Comparison of ENCODE assay signal across 9 cellular contexts in the genomic region with DNA sequence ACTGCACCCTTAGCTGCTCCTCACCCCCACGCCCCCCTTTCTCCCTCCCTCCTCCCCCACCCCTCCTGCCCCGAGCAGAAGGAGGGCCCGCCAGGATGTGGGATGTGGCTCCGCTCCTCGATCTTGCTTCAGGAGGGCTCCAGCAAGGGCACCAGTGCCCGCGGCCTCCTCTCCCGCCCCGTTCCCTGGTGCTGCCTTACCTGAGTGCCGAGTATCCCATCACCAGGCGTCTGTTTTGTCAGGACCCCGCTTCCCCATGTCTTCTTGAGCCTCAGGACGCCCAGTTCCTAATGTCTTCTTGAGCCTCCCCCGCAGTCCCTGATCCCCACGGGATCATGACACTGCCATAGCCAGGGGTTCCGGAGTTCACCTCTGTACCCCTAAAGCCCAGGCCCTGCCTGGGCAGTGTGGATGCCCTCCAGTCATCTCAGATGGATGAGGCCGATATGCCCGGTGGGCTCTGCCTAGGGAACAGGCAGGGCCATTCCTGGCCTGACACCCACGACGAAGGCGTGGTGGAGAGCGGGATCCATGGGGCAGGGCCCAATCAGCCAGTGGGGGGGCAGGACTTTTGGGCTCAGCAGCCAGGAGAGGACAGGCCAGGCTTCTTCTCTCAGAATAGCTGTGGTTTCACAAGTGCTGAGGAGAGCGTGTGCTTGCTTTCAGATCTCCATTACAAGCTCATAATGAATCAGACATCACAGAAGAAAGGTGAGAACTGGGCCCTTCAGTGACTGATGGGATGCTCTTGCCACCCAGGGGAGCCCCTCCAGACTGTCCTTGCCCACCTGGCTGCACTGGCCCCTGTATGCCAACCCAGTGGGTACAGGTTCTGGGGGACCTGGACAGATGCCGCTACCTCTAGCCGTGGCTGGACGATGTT. TPM values are rescaled to one million over a fixed set of nuclear protein-coding genes. Genes with fewer than 3 reads are reported as not detected.
DNase-seq lines count a peak whose midpoint lies in the region; ATAC-seq and TF ChIP-seq lines count a peak whose summit lies in the region.
"Not testable (repeated sequence)": the region's sequence is repeated elsewhere in the genome, so short reads cannot be mapped to it uniquely, and the experiment has no call there.
"Had no signal": no experiment of that assay in that cellular context is flagged by ENCODE, and none has a peak within 500 bp of the region (broad histone marks: within the 10 kb centered on the region; RNA-seq: fewer than 3 reads in every experiment).

No MANE protein-coding gene starts in this region.

- H3K27ac ChIP-seq in KMS-11 = peak overlapping the region; percentile 42

- H3K79me2 ChIP-seq in KMS-11 (ENCODE audit: insufficient read depth, low read depth) = not testable (repeated sequence)

- peaks cover 16% of the 10 kb centered on the region for H3K4me1 ChIP-seq in KMS-11 (ENCODE audit: low read depth, poor library complexity, severe bottlenecking)

- not testable (repeated sequence) for H3K27me3 Mint-ChIP-seq in activated T-cell treated with anti-CD3 and anti-CD28 coated beads, Interleukin-2, amount 50 U/mL, for 24 hours; natural killer cell (ENCODE audit: low read depth in 2 of 2); type B pancreatic cell

- H3K27ac Mint-ChIP-seq in activated T-cell treated with anti-CD3 and anti-CD28 coated beads, Interleukin-2, amount 50 U/mL, for 24 hours = peak overlapping the region; percentile 10
- H3K27ac Mint-ChIP-seq in natural killer cell = peak overlapping the region; percentile 62 to 91
- not testable (repeated sequence) for H3K27ac Mint-ChIP-seq in type B pancreatic cell

- not testable (repeated sequence) for H4K20me1 ChIP-seq in KMS-11 (ENCODE audit: insufficient read depth)

- ATAC-seq in GM18498 (IDR thresholded peaks at IDR 0.05; ENCODE audit: unreplicated experiment) = peak; percentile 71
- peak; percentile 58 for ATAC-seq in GM21367 (IDR thresholded peaks at IDR 0.05; ENCODE audit: unreplicated experiment)
- peak; percentile 41 for ATAC-seq in HG02943 (IDR thresholded peaks at IDR 0.05; ENCODE audit: low read depth, unreplicated experiment)
- ATAC-seq in natural killer cell = peak; percentile 60 to 70 (median 66)

- peak overlapping the region; percentile 98 for H3K4me2 ChIP-seq in KMS-11

- intact Hi-C loops in natural killer cell (cut with micrococcal nuclease) = not testable (repeated sequence)

- H3K4me1 Mint-ChIP-seq in activated T-cell treated with anti-CD3 and anti-CD28 coated beads, Interleukin-2, amount 50 U/mL, for 24 hours (ENCODE audit: low read depth) = peaks cover 21% of the 10 kb centered on the region
- H3K4me1 Mint-ChIP-seq in natural killer cell = peaks cover 7 to 18% of the 10 kb centered on the region in 2 donors
- H3K4me1 Mint-ChIP-seq in type B pancreatic cell (ENCODE audit: unreplicated experiment) = not testable (repeated sequence)

- H3K36me3 ChIP-seq in KMS-11 (ENCODE audit: insufficient read depth) = not testable (repeated sequence)

- H3K4me3 ChIP-seq in KMS-11 (IDR thresholded peaks at IDR 0.05; ENCODE audit: insufficient read depth, low read depth, low read length) = peak overlapping the region; percentile 55
- H3K4me3 ChIP-seq in fibroblast of mammary gland (ENCODE audit: control insufficient read depth, low read depth, low read length) = not testable (repeated sequence)

- DNase-seq in activated T-cell treated with anti-CD3 and anti-CD28 coated beads, Interleukin-2, amount 50 U/mL, for 24 hours = not testable (repeated sequence)
- peak; percentile 0 for DNase-seq in fibroblast of mammary gland (ENCODE audit: low read depth)
- DNase-seq in natural killer cell = peak; percentile 29
- DNase-seq in type B pancreatic cell (ENCODE audit: extremely low spot score, unreplicated experiment) = peak; percentile 59

- H3K9ac ChIP-seq in KMS-11 = peak overlapping the region; percentile 51

- peak overlapping the region; percentile 59 for H3K4me3 Mint-ChIP-seq in activated T-cell treated with anti-CD3 and anti-CD28 coated beads, Interleukin-2, amount 50 U/mL, for 24 hours
- peak overlapping the region; percentile 66 for H3K4me3 Mint-ChIP-seq in natural killer cell
- peak overlapping the region; percentile 77 for H3K4me3 Mint-ChIP-seq in type B pancreatic cell

- not testable (repeated sequence) for H3K9me3 Mint-ChIP-seq in activated T-cell treated with anti-CD3 and anti-CD28 coated beads, Interleukin-2, amount 50 U/mL, for 24 hours; natural killer cell; type B pancreatic cell

- H3K36me3 Mint-ChIP-seq in activated T-cell treated with anti-CD3 and anti-CD28 coated beads, Interleukin-2, amount 50 U/mL, for 24 hours (ENCODE audit: low read depth); natural killer cell; type B pancreatic cell: not testable (repeated sequence)

- H3K27me3 ChIP-seq in KMS-11 (ENCODE audit: insufficient read depth, low read depth) = not testable (repeated sequence)

- H2AFZ ChIP-seq in KMS-11 (ENCODE audit: low read depth) = peak overlapping the region; percentile 76

- TF ChIP-seq CTCF in KMS-11 (conservative IDR thresholded peaks at IDR 0.05; ENCODE audit: low read depth, low read length); fibroblast of mammary gland (conservative IDR thresholded peaks at IDR 0.05; ENCODE audit: control insufficient read depth, insufficient read depth, low read depth, low read length); natural killer cell (IDR thresholded peaks at IDR 0.05); type B pancreatic cell (conservative IDR thresholded peaks at IDR 0.05): not testable (repeated sequence)

RNA-seq across cellular contexts. Expression of gene CCDC74A, which starts 1.5 kb away (rescaled TPM):
- total RNA-seq in natural killer cell = 1 to 10 TPM in 2 of 3 donors, under 1 TPM in 1; 0.95 to 1.5 (median 1.4) TPM
- 19.9 and 26.0 TPM in 2 replicates for total RNA-seq in type B pancreatic cell (ENCODE audit: low replicate concordance)

RNA-seq across cellular contexts. Expression of gene MZT2A, which starts 37.0 kb away (rescaled TPM):
- total RNA-seq in natural killer cell (10 to 100 TPM; 37.7 to 47.0 (median 42.5) TPM), type B pancreatic cell (ENCODE audit: low replicate concordance) (94.9 and 117 TPM in 2 replicates)

RNA-seq across cellular contexts. Expression of gene TUBA3D, which starts 53.3 kb away (rescaled TPM):
- total RNA-seq in natural killer cell (not detected), type B pancreatic cell (ENCODE audit: low replicate concordance) (not detected in 2 replicates)
- total RNA-seq: IMR-90 had no signal
